In the genomic region with DNA sequence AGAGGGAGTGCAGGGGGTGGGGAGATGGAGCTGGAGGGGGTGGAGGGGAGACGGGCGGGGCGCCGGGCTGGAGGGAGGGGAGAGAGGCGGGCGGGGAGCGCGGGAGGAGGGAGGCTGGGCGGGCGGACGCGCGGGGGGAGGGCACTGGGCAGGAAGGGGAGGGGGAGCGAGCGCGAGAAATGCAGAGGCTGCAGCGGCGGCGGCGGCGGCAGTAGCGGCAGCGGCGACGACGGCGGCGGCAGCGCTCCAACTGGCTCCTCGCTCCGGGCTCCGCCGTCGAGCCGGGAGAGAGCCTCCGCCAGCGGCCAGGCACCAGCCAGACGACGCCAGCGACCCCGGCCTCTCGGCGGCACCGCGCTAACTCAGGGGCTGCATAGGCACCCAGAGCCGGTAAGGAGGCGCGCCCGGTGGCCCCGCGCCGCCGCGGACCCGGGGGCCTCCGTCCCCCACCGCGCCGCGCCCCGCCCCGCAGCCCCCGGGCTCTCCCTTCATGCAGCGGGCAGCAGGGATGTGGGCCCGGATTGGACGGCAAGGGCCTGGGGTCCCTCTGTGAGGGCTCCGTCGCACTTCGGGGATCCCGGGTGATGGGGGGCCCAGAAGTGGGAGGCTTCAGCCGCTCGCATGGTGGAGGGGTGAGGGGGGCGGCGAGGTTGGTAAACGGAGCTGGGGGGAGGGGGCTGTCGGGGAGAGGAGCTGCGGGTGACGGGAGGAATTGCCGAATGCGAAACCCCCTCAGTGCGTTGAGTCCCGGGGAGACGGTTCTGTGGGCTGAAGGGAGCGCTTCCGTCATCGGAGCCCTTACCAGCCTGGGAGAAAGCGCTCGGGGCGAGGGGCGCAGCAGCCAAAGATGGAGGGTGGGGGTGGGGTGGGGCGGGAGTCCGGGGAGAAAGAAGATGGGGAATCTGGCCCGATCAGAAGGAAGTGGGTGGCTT, we compare ENCODE assay signal across 9 cellular contexts. TPM values are rescaled to one million over a fixed set of nuclear protein-coding genes. Genes with fewer than 3 reads are reported as not detected.
DNase-seq lines count a peak whose midpoint lies in the region; ATAC-seq and TF ChIP-seq lines count a peak whose summit lies in the region.
"Had no signal": no experiment of that assay in that cellular context is flagged by ENCODE, and none has a peak within 500 bp of the region (broad histone marks: within the 10 kb centered on the region; RNA-seq: fewer than 3 reads in every experiment).

Gene BASP1, plus strand, starts transcription at position 211 of the 932 bp plus-strand sequence. CDS start 57,586 bp downstream, outside the sequence.

- H3K4me3 ChIP-seq in BLaER1 treated with 17β-estradiol and CSF1 and Interleukin-3, amounts not matched to agents 10 nM and 100 nM: peak within 1 kb of the TSS; percentile 76 to 91 (median 80)
- H3K4me3 ChIP-seq in NT2/D1 (ENCODE audit: insufficient read length, low read depth): peak within 1 kb of the TSS; percentile 89
- peak within 1 kb of the TSS; percentile 30 to 53 for H3K4me3 ChIP-seq in right atrium auricular region

- peak within 1 kb of the TSS; percentile 71 to 88 (median 81) for H3K9ac ChIP-seq in BLaER1 treated with 17β-estradiol and CSF1 and Interleukin-3, amounts not matched to agents 10 nM and 100 nM
- H3K9ac ChIP-seq in NT2/D1 (ENCODE audit: insufficient read length, low read depth): peak within 1 kb of the TSS; percentile 90

- no peak for TF ChIP-seq CTCF in right atrium auricular region (IDR thresholded peaks at IDR 0.05)

- peaks cover 0 to 40% (median 14%) of the 10 kb centered on the region in 11 experiments; a peak in 12 of 22 replicates for H4K20me1 ChIP-seq in BLaER1 treated with 17β-estradiol and CSF1 and Interleukin-3, amounts not matched to agents 10 nM and 100 nM

- no peaks in the 10 kb centered on the region for H3K9me3 ChIP-seq in BLaER1 treated with 17β-estradiol and CSF1 and Interleukin-3, amounts not matched to agents 10 nM and 100 nM (replicated peaks in 1 of 11)
- no peaks in the 10 kb centered on the region for H3K9me3 ChIP-seq in NT2/D1 (ENCODE audit: insufficient read depth, low read length)
- no peaks in the 10 kb centered on the region for H3K9me3 ChIP-seq in right atrium auricular region

- H3K36me3 ChIP-seq in BLaER1 treated with 17β-estradiol and CSF1 and Interleukin-3, amounts not matched to agents 10 nM and 100 nM: no peaks in the 10 kb centered on the region
- H3K36me3 ChIP-seq in NT2/D1 (ENCODE audit: insufficient read depth, insufficient read length, low read length) (peaks cover 13% of the 10 kb centered on the region), right atrium auricular region (no peaks in the 10 kb centered on the region)

- H3K4me1 ChIP-seq in BLaER1 treated with 17β-estradiol and CSF1 and Interleukin-3, amounts not matched to agents 10 nM and 100 nM: peaks cover 5 to 49% (median 22%) of the 10 kb centered on the region in 10 experiments; a peak in 19 of 20 replicates
- H3K4me1 ChIP-seq in NT2/D1 (ENCODE audit: insufficient read depth, insufficient read length) (no peaks in the 10 kb centered on the region), right atrium auricular region (peaks cover 0 to 26% of the 10 kb centered on the region in 2 donors)

- peaks cover 4 to 17% (median 6%) of the 10 kb centered on the region in 11 experiments; a peak in 16 of 22 replicates for H3K27me3 ChIP-seq in BLaER1 treated with 17β-estradiol and CSF1 and Interleukin-3, amounts not matched to agents 10 nM and 100 nM
- H3K27me3 ChIP-seq in NT2/D1 (ENCODE audit: insufficient read depth, insufficient read length): no peaks in the 10 kb centered on the region
- no peaks in the 10 kb centered on the region for H3K27me3 ChIP-seq in right atrium auricular region

- peak; percentile 39 for ATAC-seq in HG03196 (IDR thresholded peaks at IDR 0.05; ENCODE audit: unreplicated experiment)

- H3K27ac ChIP-seq in BLaER1 treated with 17β-estradiol and CSF1 and Interleukin-3, amounts not matched to agents 10 nM and 100 nM: peak within 1 kb of the TSS; percentile 60 to 80 (median 73)
- H3K27ac ChIP-seq in right atrium auricular region: peak within 1 kb of the TSS; percentile 6 to 44

- intact Hi-C loops in posterior vena cava (cut with DNase I): loop anchor here in 1 of 2 donors (10.0 kb wide), 1 partner anchor 1067 kb away; no protein-coding TSS in a partner anchor

- peak within 1 kb of the TSS; percentile 87 to 96 (median 94) for H3K4me2 ChIP-seq in BLaER1 treated with 17β-estradiol and CSF1 and Interleukin-3, amounts not matched to agents 10 nM and 100 nM

- TF ChIP-seq POLR2A in GM19193 (IDR thresholded peaks at IDR 0.05; ENCODE audit: extremely low read depth, insufficient read depth, insufficient read length): peak; percentile 73

- peak; percentile 63 for DNase-seq in NT2/D1 (ENCODE audit: low read depth, low spot score)
- DNase-seq in amniotic stem cell (lab: John Stamatoyannopoulos, UW): peak; percentile 63
- DNase-seq in right atrium auricular region (ENCODE audit: low spot score): no peak
- DNase-seq in posterior vena cava (ENCODE audit: low spot score): peak; percentile 95
- DNase-seq in DMS53 (lab: John Stamatoyannopoulos, UW): no peak

RNA-seq across cellular contexts. Expression of gene BASP1, which starts in this region (rescaled TPM):
- 10 to 100 TPM in 1 of 2 donors, 1 to 10 TPM in 1; 8.3 to 18.4 TPM for total RNA-seq in right atrium auricular region
- total RNA-seq in posterior vena cava: 10 to 100 TPM; 25.2 to 31.4 TPM
- total RNA-seq: T-helper 2 cell treated with Interferon-gamma antibody and Interleukin-4, amounts not matched to agents 100 ng/mL and 5 ng/mL, for 36 hours had no signal

Comparison
In these comparisons a context has a peak if more than half of its experiments do, and no peak if none do; other contexts are left out.
1. DNase-seq: peak in NT2/D1 (single experiment), amniotic stem cell (single experiment) and posterior vena cava (single experiment); none in right atrium auricular region (single experiment) and DMS53 (single experiment).
2. Peak in every context shown above with its lines, with median percentiles within 50 percentile points of each other: H3K4me3 ChIP-seq.